Comparison of ENCODE assay signal across 1 cellular context in genomic region chr1:64124751-64125445, GRCh38.
TF ChIP-seq lines count a peak whose summit lies in the region.

No MANE protein-coding gene starts in this region.

TF ChIP-seq in SK-N-SH, 30 proteins besides CTCF, POLR2A, EP300 and RAD21 (continued from another document):
- TF ChIP-seq, protein P1, sequence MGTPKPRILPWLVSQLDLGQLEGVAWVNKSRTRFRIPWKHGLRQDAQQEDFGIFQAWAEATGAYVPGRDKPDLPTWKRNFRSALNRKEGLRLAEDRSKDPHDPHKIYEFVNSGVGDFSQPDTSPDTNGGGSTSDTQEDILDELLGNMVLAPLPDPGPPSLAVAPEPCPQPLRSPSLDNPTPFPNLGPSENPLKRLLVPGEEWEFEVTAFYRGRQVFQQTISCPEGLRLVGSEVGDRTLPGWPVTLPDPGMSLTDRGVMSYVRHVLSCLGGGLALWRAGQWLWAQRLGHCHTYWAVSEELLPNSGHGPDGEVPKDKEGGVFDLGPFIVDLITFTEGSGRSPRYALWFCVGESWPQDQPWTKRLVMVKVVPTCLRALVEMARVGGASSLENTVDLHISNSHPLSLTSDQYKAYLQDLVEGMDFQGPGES (IDR thresholded peaks at IDR 0.05; ENCODE audit: low read depth, low read length), result no peak
- TF ChIP-seq FOSL2 (IDR thresholded peaks at IDR 0.05; ENCODE audit: borderline replicate concordance, low read depth), result no peak
- TF ChIP-seq NRF1 (IDR thresholded peaks at IDR 0.05; ENCODE audit: low read depth, low read length), result no peak
- no peak for TF ChIP-seq JUND (IDR thresholded peaks at IDR 0.05)
